Comparison of ENCODE assay signal across 19 cellular contexts in the genomic region with DNA sequence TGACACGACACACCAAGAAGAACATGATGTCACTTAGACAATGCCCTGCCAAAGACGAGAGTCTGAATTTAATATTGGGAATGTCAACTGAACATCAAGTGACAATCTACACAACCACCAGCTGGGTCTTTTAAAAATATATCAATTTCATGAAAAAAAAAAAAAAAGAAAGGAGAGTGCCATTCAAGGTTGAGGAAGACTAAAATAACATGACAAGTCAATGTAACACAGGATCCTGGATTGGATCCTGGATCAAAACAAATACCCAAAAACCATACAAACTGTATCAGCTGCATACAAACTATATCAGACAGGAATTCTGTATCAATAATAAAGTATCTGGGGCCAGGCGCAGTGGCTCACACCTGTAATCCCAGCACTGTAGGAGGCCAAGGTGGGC. TPM values are rescaled to one million over a fixed set of nuclear protein-coding genes. Genes with fewer than 3 reads are reported as not detected.
A peak's percentile ranks its signal among the peaks of the same experiment; 100 is the strongest.
DNase-seq lines count a peak whose midpoint lies in the region; ATAC-seq, FAIRE-seq and TF ChIP-seq lines count a peak whose summit lies in the region.
"Had no signal": no experiment of that assay in that cellular context is flagged by ENCODE, and none has a peak within 500 bp of the region (broad histone marks: within the 10 kb centered on the region; RNA-seq: fewer than 3 reads in every experiment).

No MANE protein-coding gene starts in this region.

- peaks cover 47% of the 10 kb centered on the region for H3K36me3 Mint-ChIP-seq in progenitor cell of endocrine pancreas (ENCODE audit: insufficient read depth)
- H3K36me3 Mint-ChIP-seq in activated naive CD4-positive, alpha-beta T cell treated with anti-CD3 and anti-CD28 coated beads, Interleukin-2, amount 10 ng/mL, durations not matched to agents 7 days and 5 days = peaks cover 37% of the 10 kb centered on the region

- 23% methylated on average over 3 of the region's 3 CpGs for WGBS in K562 (ENCODE audit: insufficient coverage, low coverage, missing lambda C conversion rate)

- H3K36me3 ChIP-seq in HEK293 (ENCODE audit: control insufficient read depth in 2 of 2, insufficient read depth in 1 of 2, low read length in 2 of 2) (peaks cover 17 to 22% of the 10 kb centered on the region in 2 experiments), K562 (ENCODE audit: control insufficient read depth, insufficient read depth, low read length) (no peaks in the 10 kb centered on the region), muscle layer of duodenum (ENCODE audit: control insufficient read depth in 1 of 2, insufficient read depth in 2 of 2, low read length in 2 of 2) (peaks cover 11 to 30% of the 10 kb centered on the region in 2 donors)

- CTCF ChIA-PET in HEK293 (lab: Yijun Ruan, JAX) = no interaction called here
- CTCF ChIA-PET in K562 (lab: Yijun Ruan, JAX; ENCODE audit: low intra/inter-chr PET ratio) = interaction anchor here (0.6 kb wide), 1 partner anchor 550 kb away, joined by 4 read pairs; no protein-coding TSS in a partner anchor
- CTCF ChIA-PET in activated naive CD4-positive, alpha-beta T cell treated with anti-CD3 and anti-CD28 coated beads, Interleukin-2, amount 10 ng/mL, durations not matched to agents 7 days and 5 days (lab: Charles Lee) = no interaction called here

- H2AFZ ChIP-seq in K562 (ENCODE audit: low read depth, low read length) = no peak overlapping the region
- H2AFZ ChIP-seq: GM23338 had no signal

- POLR2A ChIA-PET in HEK293 (lab: Yijun Ruan, JAX) (no interaction called here), K562 (lab: Yijun Ruan, JAX) (no interaction called here)

- peaks cover 25% of the 10 kb centered on the region for H3K9me3 Mint-ChIP-seq in progenitor cell of endocrine pancreas (ENCODE audit: low read depth)
- peaks cover 36% of the 10 kb centered on the region for H3K9me3 Mint-ChIP-seq in activated naive CD4-positive, alpha-beta T cell treated with anti-CD3 and anti-CD28 coated beads, Interleukin-2, amount 10 ng/mL, durations not matched to agents 7 days and 5 days

- H3K9ac ChIP-seq in K562 (ENCODE audit: insufficient read depth in 1 of 2, low read depth in 2 of 2, low read length in 2 of 2) = no peak overlapping the region
- H3K9ac ChIP-seq: BLaER1 treated with 17β-estradiol and CSF1 and Interleukin-3, amounts not matched to agents 10 nM and 100 nM had no signal

- peak overlapping the region; percentile 88 for H3K27ac Mint-ChIP-seq in progenitor cell of endocrine pancreas
- H3K27ac Mint-ChIP-seq in activated naive CD4-positive, alpha-beta T cell treated with anti-CD3 and anti-CD28 coated beads, Interleukin-2, amount 10 ng/mL, durations not matched to agents 7 days and 5 days = no peak overlapping the region
- H3K27ac Mint-ChIP-seq: B cell; CD8-positive, alpha-beta T cell; GM23338; HFFc6 had no signal

- FAIRE-seq in K562 (lab: Jason Lieb, UNC) = no peak
- FAIRE-seq: H54 had no signal

- no peaks in the 10 kb centered on the region for H3K27me3 Mint-ChIP-seq in progenitor cell of endocrine pancreas
- H3K27me3 Mint-ChIP-seq in activated naive CD4-positive, alpha-beta T cell treated with anti-CD3 and anti-CD28 coated beads, Interleukin-2, amount 10 ng/mL, durations not matched to agents 7 days and 5 days = no peaks in the 10 kb centered on the region
- H3K27me3 Mint-ChIP-seq: B cell had no signal

- in situ Hi-C loops in K562 (cut with MboI) = no loop called here

- BruUV-seq in K562 (replicated peaks; lab: Mats Ljungman, UMichigan) = no TSS peak

- H3K4me1 ChIP-seq in HEK293 (ENCODE audit: control insufficient read depth, insufficient read depth, low read length) = no peaks in the 10 kb centered on the region
- H3K4me1 ChIP-seq in K562 (replicated peaks in 1 of 2; ENCODE audit: control insufficient read depth in 2 of 2, insufficient read depth in 2 of 2, low read length in 2 of 2) = peaks cover 0 to 8% of the 10 kb centered on the region in 2 experiments; a peak in 2 of 5 replicates
- H3K4me1 ChIP-seq in muscle layer of duodenum (ENCODE audit: control insufficient read depth in 1 of 2, insufficient read depth in 2 of 2, low read length in 2 of 2) = peaks cover 0 to 12% of the 10 kb centered on the region in 2 donors

- no peaks in the 10 kb centered on the region; the same call in 1 of the 2 replicates for H3K9me3 ChIP-seq in HEK293 (ENCODE audit: control insufficient read depth, insufficient read depth, low read depth, low read length)
- H3K9me3 ChIP-seq in K562 (replicated peaks; ENCODE audit: control insufficient read depth, insufficient read depth, low read depth, low read length) = peaks cover 2% of the 10 kb centered on the region; the same call in 1 of the 2 replicates
- H3K9me3 ChIP-seq in muscle layer of duodenum (ENCODE audit: control insufficient read depth in 1 of 2, low read length in 2 of 2) = peaks cover 15 to 37% of the 10 kb centered on the region in 2 donors

- intact Hi-C loops in K562 (cut with micrococcal nuclease) (no loop called here), Right ventricle myocardium superior (cut with DNase I) (no loop called here)

- H3K4me2 ChIP-seq in K562 (ENCODE audit: insufficient read depth, low read length) = no peak overlapping the region
- H3K4me2 ChIP-seq: BLaER1 treated with 17β-estradiol and CSF1 and Interleukin-3, amounts not matched to agents 10 nM and 100 nM; GM23338 had no signal

- no peak for DNase-seq in K562 (ENCODE audit: extremely low read depth in 1 of 4, low spot score in 3 of 4)
- DNase-seq in progenitor cell of endocrine pancreas (ENCODE audit: low spot score, unreplicated experiment) = no peak
- no peak for DNase-seq in NOMO-1 treated with DMSO at 0.1 percent for 48 hours (lab: John Stamatoyannopoulos, UW; ENCODE audit: unreplicated experiment)
- no peak for DNase-seq in activated naive CD4-positive, alpha-beta T cell treated with anti-CD3 and anti-CD28 coated beads, Interleukin-2, amount 10 ng/mL, durations not matched to agents 7 days and 5 days
- no peak for DNase-seq in Right ventricle myocardium superior
- DNase-seq in stimulated activated CD4-positive, alpha-beta T cell treated with anti-CD3 and anti-CD28 coated beads, Interleukin-4, amount 100 ng/mL, for 24 hours = no peak
- DNase-seq: 8988T, Calu3, DMS79 treated with DMSO at 0.1 percent for 48 hours, GF-D8, HCEC 1CT, HFFc6 had no signal

- no peaks in the 10 kb centered on the region for H3K79me2 ChIP-seq in K562 (ENCODE audit: control insufficient read depth, insufficient read depth, low read length)

- ATAC-seq in K562 (no peak), Right ventricle myocardium superior (ENCODE audit: poor library complexity) (no peak)
- ATAC-seq: CD8-positive, alpha-beta T cell; GM23338 had no signal

- TF ChIP-seq CTCF in HEK293 (tag by site-specific recombination; IDR thresholded peaks at IDR 0.05) (no peak), K562 (IDR thresholded peaks at IDR 0.05 in 2 of 3, conservative IDR thresholded peaks at IDR 0.05 in 1 of 3; ENCODE audit: insufficient read depth in 2 of 3, low read depth in 1 of 3, low read length in 3 of 3) (no peak), progenitor cell of endocrine pancreas (IDR thresholded peaks at IDR 0.05; ENCODE audit: unreplicated experiment) (no peak)

- peaks cover 5% of the 10 kb centered on the region for H3K4me1 Mint-ChIP-seq in progenitor cell of endocrine pancreas (ENCODE audit: low read depth)
- H3K4me1 Mint-ChIP-seq in activated naive CD4-positive, alpha-beta T cell treated with anti-CD3 and anti-CD28 coated beads, Interleukin-2, amount 10 ng/mL, durations not matched to agents 7 days and 5 days = peaks cover 11% of the 10 kb centered on the region

- H3K27me3 ChIP-seq in K562 (ENCODE audit: control insufficient read depth in 2 of 2, insufficient read depth in 2 of 2, low read length in 2 of 2) (no peaks in the 10 kb centered on the region), muscle layer of duodenum (ENCODE audit: low read depth, low read length) (no peaks in the 10 kb centered on the region)
- H3K27me3 ChIP-seq: BLaER1 treated with 17β-estradiol and CSF1 and Interleukin-3, amounts not matched to agents 10 nM and 100 nM had no signal

- H3K4me3 ChIP-seq in HEK293 (ENCODE audit: low read depth, low read length) = no peak overlapping the region
- no peak overlapping the region for H3K4me3 ChIP-seq in K562
- peak overlapping the region; percentile 16 to 26 for H3K4me3 ChIP-seq in muscle layer of duodenum (ENCODE audit: low read depth in 1 of 2, low read length in 2 of 2)
- H3K4me3 ChIP-seq: GM23338 had no signal

- TF ChIP-seq EP300 in K562 (IDR thresholded peaks at IDR 0.05; ENCODE audit: low read length) = no peak

- TF ChIP-seq RAD21 in K562 (CRISPR knock-in tag; conservative IDR thresholded peaks at IDR 0.05 in 1 of 2, IDR thresholded peaks at IDR 0.05 in 1 of 2) = no peak

- TF ChIP-seq POLR2A in K562 (conservative IDR thresholded peaks at IDR 0.05) = no peak

- peak overlapping the region; percentile 8 for H3K4me3 Mint-ChIP-seq in progenitor cell of endocrine pancreas (ENCODE audit: low read depth)
- H3K4me3 Mint-ChIP-seq in activated naive CD4-positive, alpha-beta T cell treated with anti-CD3 and anti-CD28 coated beads, Interleukin-2, amount 10 ng/mL, durations not matched to agents 7 days and 5 days = no peak overlapping the region
- H3K4me3 Mint-ChIP-seq: B cell; CD8-positive, alpha-beta T cell; GM23338; HFFc6 had no signal

- H3K27ac ChIP-seq in HEK293 (ENCODE audit: extremely low read depth, low read depth, low read length) = no peak overlapping the region
- H3K27ac ChIP-seq in K562 (ENCODE audit: extremely low read depth, low read depth, low read length) = no peak overlapping the region
- H3K27ac ChIP-seq in muscle layer of duodenum (ENCODE audit: low read length) = no peak overlapping the region
- H3K27ac ChIP-seq: BLaER1 treated with 17β-estradiol and CSF1 and Interleukin-3, amounts not matched to agents 10 nM and 100 nM had no signal

- H4K20me1 ChIP-seq in K562 (replicated peaks; ENCODE audit: control insufficient read depth, insufficient read depth, low read length) = no peaks in the 10 kb centered on the region
- H4K20me1 ChIP-seq: BLaER1 treated with 17β-estradiol and CSF1 and Interleukin-3, amounts not matched to agents 10 nM and 100 nM had no signal

- H3K9me1 ChIP-seq in K562 (ENCODE audit: control insufficient read depth, insufficient read depth, low read length) = no peaks in the 10 kb centered on the region

RNA-seq across cellular contexts. Expression of a gene that starts 4.7 kb away (rescaled TPM):
- 3.1 and 5.2 TPM in 2 replicates for total RNA-seq in K562 (2011; cell fraction: chromatin; rRNA removed; ENCODE audit: low replicate concordance)
- total RNA-seq in K562 (2011; cell fraction: nucleolus; rRNA removed) = 3.5 and 4.1 TPM in 2 replicates
- total RNA-seq in K562 (2011; cell fraction: nucleoplasm; rRNA removed) = 2.5 and 3.8 TPM in 2 replicates
- 2.0 TPM in 2 replicates for total RNA-seq in K562 (2014; rRNA removed)
- 3.6 and 4.2 TPM in 2 replicates for total RNA-seq in K562 (2014; rRNA removed; fragmentation: Illumina TruSeq; extraction: Trizol)
- 3.0 and 3.3 TPM in 2 replicates for total RNA-seq in K562 (2015; rRNA removed; fragmentation: Illumina TruSeq; extraction: Trizol)
- 2.2 TPM in 2 replicates for total RNA-seq in K562 (2021)
- polyA plus RNA-seq in K562 (2011; rRNA removed) = 1.2 and 2.4 TPM in 2 replicates
- 0.80 and 0.95 TPM in 2 replicates for polyA plus RNA-seq in K562 (2011; cell fraction: cytosol; rRNA removed)
- polyA plus RNA-seq in K562 (2011; cell fraction: nucleus; rRNA removed) = 0.55 and 0.87 TPM in 2 replicates
- polyA plus RNA-seq in K562 (2012) = 1.4 and 2.7 TPM in 2 replicates
- polyA plus RNA-seq in K562 (2014; fragmentation: Illumina TruSeq; extraction: Trizol) = 2.1 and 2.2 TPM in 2 replicates
- 1 to 10 TPM in 1 of 2 experiments, under 1 TPM in 1; 0.21 to 1.0 TPM for polyA plus RNA-seq in K562 (2014; fragmentation: Nextera tagmentation; extraction: Ambion mirVana)
- polyA plus RNA-seq in K562 (2014; rRNA removed) = 1.2 and 2.0 TPM in 2 replicates
- polyA minus RNA-seq in K562 (2011; rRNA and poly(A)+ RNA removed) = 2.1 and 4.2 TPM in 2 replicates
- 2.0 TPM in 1 of 2 replicates, not detected in the other for polyA minus RNA-seq in K562 (2011; cell fraction: cytosol; rRNA and poly(A)+ RNA removed)
- 0.67 and 1.00 TPM in 2 replicates for polyA minus RNA-seq in K562 (2011; cell fraction: nucleus; rRNA and poly(A)+ RNA removed)
- total RNA-seq in progenitor cell of endocrine pancreas = 15.3 and 17.0 TPM in 2 replicates
- total RNA-seq in Right ventricle myocardium superior = 6.5 TPM

RNA-seq across cellular contexts. Expression of a gene that starts 37.0 kb away (rescaled TPM):
- 87.2 and 99.4 TPM in 2 replicates for total RNA-seq in K562 (2011; cell fraction: chromatin; rRNA removed; ENCODE audit: low replicate concordance)
- total RNA-seq in K562 (2011; cell fraction: nucleolus; rRNA removed) = 74.9 and 80.5 TPM in 2 replicates
- total RNA-seq in K562 (2011; cell fraction: nucleoplasm; rRNA removed) = 74.5 and 86.6 TPM in 2 replicates
- total RNA-seq in K562 (2014; rRNA removed) (28.1 and 31.1 TPM in 2 replicates), K562 (2014; rRNA removed; fragmentation: Illumina TruSeq; extraction: Trizol) (26.8 and 28.9 TPM in 2 replicates), K562 (2015; rRNA removed; fragmentation: Illumina TruSeq; extraction: Trizol) (21.5 and 22.1 TPM in 2 replicates), K562 (2021) (28.2 and 28.7 TPM in 2 replicates), progenitor cell of endocrine pancreas (26.1 and 29.0 TPM in 2 replicates), Right ventricle myocardium superior (17.4 TPM)
- polyA plus RNA-seq in K562 (2011; rRNA removed) (35.3 and 37.0 TPM in 2 replicates), K562 (2014; fragmentation: Illumina TruSeq; extraction: Trizol) (32.0 and 32.8 TPM in 2 replicates), K562 (2014; fragmentation: Nextera tagmentation; extraction: Ambion mirVana) (1 to 10 TPM; 5.2 to 5.4 TPM), K562 (2014; rRNA removed) (31.0 and 33.6 TPM in 2 replicates)
- polyA plus RNA-seq in K562 (2011; cell fraction: cytosol; rRNA removed) = 22.3 and 30.4 TPM in 2 replicates
- 53.2 and 72.8 TPM in 2 replicates for polyA plus RNA-seq in K562 (2011; cell fraction: nucleus; rRNA removed)
- 21.8 and 36.4 TPM in 2 replicates for polyA plus RNA-seq in K562 (2012)
- polyA minus RNA-seq in K562 (2011; rRNA and poly(A)+ RNA removed) = 32.7 and 33.5 TPM in 2 replicates
- polyA minus RNA-seq in K562 (2011; cell fraction: cytosol; rRNA and poly(A)+ RNA removed) = 15.4 and 16.8 TPM in 2 replicates
- 34.1 and 47.1 TPM in 2 replicates for polyA minus RNA-seq in K562 (2011; cell fraction: nucleus; rRNA and poly(A)+ RNA removed)

RNA-seq across cellular contexts. Expression of a gene that starts 47.8 kb away (rescaled TPM):
- 0.97 and 1.7 TPM in 2 replicates for total RNA-seq in K562 (2011; cell fraction: chromatin; rRNA removed; ENCODE audit: low replicate concordance)
- 1.2 and 2.0 TPM in 2 replicates for total RNA-seq in K562 (2011; cell fraction: nucleolus; rRNA removed)
- 1.2 and 2.1 TPM in 2 replicates for total RNA-seq in K562 (2011; cell fraction: nucleoplasm; rRNA removed)
- total RNA-seq in K562 (2014; rRNA removed) (0.23 and 0.65 TPM in 2 replicates), K562 (2014; rRNA removed; fragmentation: Illumina TruSeq; extraction: Trizol) (0.07 and 0.35 TPM in 2 replicates), K562 (2015; rRNA removed; fragmentation: Illumina TruSeq; extraction: Trizol) (0.14 and 0.30 TPM in 2 replicates), K562 (2021) (0.81 and 1.0 TPM in 2 replicates), progenitor cell of endocrine pancreas (111 and 118 TPM in 2 replicates), Right ventricle myocardium superior (60.5 TPM)
- polyA plus RNA-seq in K562 (2011; rRNA removed) (0.38 and 0.43 TPM in 2 replicates), K562 (2014; fragmentation: Illumina TruSeq; extraction: Trizol) (0.40 and 0.48 TPM in 2 replicates), K562 (2014; fragmentation: Nextera tagmentation; extraction: Ambion mirVana) (under 1 TPM in 1 of 2 experiments, not detected in 1; 0.08 TPM), K562 (2014; rRNA removed) (0.71 and 1.9 TPM in 2 replicates)
- polyA plus RNA-seq in K562 (2011; cell fraction: cytosol; rRNA removed) = 0.21 and 0.43 TPM in 2 replicates
- polyA plus RNA-seq in K562 (2011; cell fraction: nucleus; rRNA removed) = 1.2 and 2.6 TPM in 2 replicates
- polyA plus RNA-seq in K562 (2012) = 0.94 and 4.6 TPM in 2 replicates
- polyA minus RNA-seq in K562 (2011; rRNA and poly(A)+ RNA removed) = 0.15 and 0.25 TPM in 2 replicates
- not detected in 2 replicates for polyA minus RNA-seq in K562 (2011; cell fraction: cytosol; rRNA and poly(A)+ RNA removed)
- polyA minus RNA-seq in K562 (2011; cell fraction: nucleus; rRNA and poly(A)+ RNA removed) = 0.89 and 1.3 TPM in 2 replicates

Comparison
In these comparisons a context has a peak if more than half of its experiments do, and no peak if none do; other contexts are left out.
1. H3K4me3 ChIP-seq: peak in muscle layer of duodenum (2 of 2); none in HEK293 (single experiment) and K562 (single experiment).
2. RNA of a gene that starts 47.8 kb away (total RNA-seq): 111 to 118 TPM in progenitor cell of endocrine pancreas and 60.5 TPM in Right ventricle myocardium superior (single experiment); 0.07 to 2.1 TPM in K562; every median in the first group is over 10 times any median in the second.